1 cellular context compared by ENCODE assay signal in genomic region chr19:14114854-14115253, GRCh38.
A peak's percentile ranks its signal among the peaks of the same experiment; 100 is the strongest.
TF ChIP-seq lines count a peak whose summit lies in the region.

No MANE protein-coding gene starts in this region.

TF ChIP-seq in HepG2, 621 proteins besides CTCF, POLR2A, EP300 and RAD21:
- TF ChIP-seq KDM2A (CRISPR knock-in tag; IDR thresholded peaks at IDR 0.05; ENCODE audit: borderline replicate concordance, low read depth), result peak; percentile 30; the same call in 1 of the 2 replicates
- peak; percentile 34; the same call in 1 of the 2 replicates for TF ChIP-seq ZNF687 (CRISPR knock-in tag; IDR thresholded peaks at IDR 0.05)
- TF ChIP-seq PATZ1 (CRISPR knock-in tag; IDR thresholded peaks at IDR 0.05), result peak; percentile 19; the same call in 1 of the 2 replicates
- no peak for TF ChIP-seq ZNF768 (CRISPR knock-in tag; IDR thresholded peaks at IDR 0.05)
- no peak for TF ChIP-seq CREB1 (IDR thresholded peaks at IDR 0.05)
- no peak for TF ChIP-seq CREB1 (CRISPR knock-in tag; IDR thresholded peaks at IDR 0.05)
- TF ChIP-seq STAG1 (CRISPR knock-in tag; IDR thresholded peaks at IDR 0.05), result peak; percentile 62
- no peak for TF ChIP-seq ZFP41 (CRISPR knock-in tag; IDR thresholded peaks at IDR 0.05; ENCODE audit: borderline replicate concordance)
- peak; percentile 34; the same call in 1 of the 2 replicates for TF ChIP-seq ZFY (CRISPR knock-in tag; IDR thresholded peaks at IDR 0.05)
- TF ChIP-seq HNRNPL (IDR thresholded peaks at IDR 0.05; ENCODE audit: low read depth, low read length), result peak; percentile 61; the same call in 1 of the 2 replicates
- no peak for TF ChIP-seq TEAD2 (CRISPR knock-in tag; IDR thresholded peaks at IDR 0.05)
